In genomic region chr18:24359787-24360186, GRCh38 we compare ENCODE assay signal across 8 cellular contexts. TPM values are rescaled to one million over a fixed set of nuclear protein-coding genes. Genes with fewer than 3 reads are reported as not detected.
DNase-seq lines count a peak whose midpoint lies in the region; ATAC-seq and TF ChIP-seq lines count a peak whose summit lies in the region.
"Not testable (repeated sequence)": the region's sequence is repeated elsewhere in the genome, so short reads cannot be mapped to it uniquely, and the experiment has no call there.

No MANE protein-coding gene starts in this region.

- H3K9me3 Mint-ChIP-seq in activated CD8-positive, alpha-beta memory T cell treated with anti-CD3 and anti-CD28 coated beads, Interleukin-2, amount 10 ng/mL, durations not matched to agents 7 days and 5 days (ENCODE audit: low read depth); mesothelial cell of epicardium: not testable (repeated sequence)

- not testable (repeated sequence) for H3K4me1 ChIP-seq in thyroid gland

- DNase-seq in DMS79 treated with DMSO at 0.1 percent for 48 hours (lab: John Stamatoyannopoulos, UW) (peak; percentile 27), Kasumi-1 (lab: John Stamatoyannopoulos, UW) (peak; percentile 71 to 84), NOMO-1 treated with DMSO at 0.1 percent for 48 hours (lab: John Stamatoyannopoulos, UW; ENCODE audit: unreplicated experiment) (peak; percentile 79), fibroblast of gingiva (ENCODE audit: low read depth) (peak; percentile 47), thyroid gland (peak; percentile 17 to 28)
- DNase-seq in activated CD8-positive, alpha-beta memory T cell treated with anti-CD3 and anti-CD28 coated beads, Interleukin-2, amount 10 ng/mL, durations not matched to agents 7 days and 5 days = peak; percentile 42
- DNase-seq in mesothelial cell of epicardium (ENCODE audit: low spot score in 2 of 2, unreplicated experiment in 2 of 2) = not testable (repeated sequence)

- H3K27ac ChIP-seq in thyroid gland = not testable (repeated sequence)

- H3K4me1 Mint-ChIP-seq in activated CD8-positive, alpha-beta memory T cell treated with anti-CD3 and anti-CD28 coated beads, Interleukin-2, amount 10 ng/mL, durations not matched to agents 7 days and 5 days = not testable (repeated sequence)
- peaks cover 14% of the 10 kb centered on the region for H3K4me1 Mint-ChIP-seq in mesothelial cell of epicardium

- H3K36me3 Mint-ChIP-seq in activated CD8-positive, alpha-beta memory T cell treated with anti-CD3 and anti-CD28 coated beads, Interleukin-2, amount 10 ng/mL, durations not matched to agents 7 days and 5 days; mesothelial cell of epicardium: not testable (repeated sequence)

- peak; percentile 65 for ATAC-seq in GM21528 (IDR thresholded peaks at IDR 0.05; ENCODE audit: low FRiP score, unreplicated experiment)
- ATAC-seq in activated CD8-positive, alpha-beta memory T cell treated with anti-CD3 and anti-CD28 coated beads, Interleukin-2, amount 10 ng/mL, durations not matched to agents 7 days and 5 days = peak; percentile 39

- not testable (repeated sequence) for H3K9me3 ChIP-seq in thyroid gland

- H3K4me3 ChIP-seq in thyroid gland (replicated peaks in 1 of 3) = not testable (repeated sequence)

- TF ChIP-seq CTCF in mesothelial cell of epicardium (IDR thresholded peaks at IDR 0.05; ENCODE audit: unreplicated experiment) = peak; percentile 73
- TF ChIP-seq CTCF in thyroid gland (IDR thresholded peaks at IDR 0.05) = peak in 5 of 6 experiments; percentile 26 to 70 (median 65)

- CTCF ChIA-PET in activated CD8-positive, alpha-beta memory T cell treated with anti-CD3 and anti-CD28 coated beads, Interleukin-2, amount 10 ng/mL, durations not matched to agents 7 days and 5 days (lab: Charles Lee) = interaction anchor here (0.7 to 5.3 kb wide), 15 partner anchors 9 to 1537 kb away, joined by 3 to 99 read pairs (median 5); no protein-coding TSS in a partner anchor

- H3K27me3 ChIP-seq in thyroid gland = not testable (repeated sequence)

- intact Hi-C loops in thyroid gland (cut with DNase I) = loop anchor here (5.0 to 10.0 kb wide), 3 partner anchors 65 to 375 kb away; partner anchors contain the start of gene IMPACT

- H3K36me3 ChIP-seq in thyroid gland = not testable (repeated sequence)

- TF ChIP-seq POLR2A in thyroid gland (IDR thresholded peaks at IDR 0.05) = not testable (repeated sequence)

- not testable (repeated sequence) for H3K4me3 Mint-ChIP-seq in activated CD8-positive, alpha-beta memory T cell treated with anti-CD3 and anti-CD28 coated beads, Interleukin-2, amount 10 ng/mL, durations not matched to agents 7 days and 5 days
- H3K4me3 Mint-ChIP-seq in mesothelial cell of epicardium = peak overlapping the region; percentile 43

- not testable (repeated sequence) for H3K27ac Mint-ChIP-seq in activated CD8-positive, alpha-beta memory T cell treated with anti-CD3 and anti-CD28 coated beads, Interleukin-2, amount 10 ng/mL, durations not matched to agents 7 days and 5 days
- peak overlapping the region; percentile 72 for H3K27ac Mint-ChIP-seq in mesothelial cell of epicardium

- 11 to 13% methylated on average over 7 of the region's 7 CpGs for WGBS in thyroid gland, 2 donors

- not testable (repeated sequence) for H3K27me3 Mint-ChIP-seq in activated CD8-positive, alpha-beta memory T cell treated with anti-CD3 and anti-CD28 coated beads, Interleukin-2, amount 10 ng/mL, durations not matched to agents 7 days and 5 days; mesothelial cell of epicardium (ENCODE audit: low read depth)

RNA-seq across cellular contexts. Expression of gene OSBPL1A, which starts 37.8 kb away (rescaled TPM):
- under 1 TPM; 0.32 to 0.68 TPM for total RNA-seq in activated CD8-positive, alpha-beta memory T cell treated with anti-CD3 and anti-CD28 coated beads, Interleukin-2, amount 10 ng/mL, durations not matched to agents 7 days and 5 days
- total RNA-seq in mesothelial cell of epicardium (36.1 to 39.7 TPM (median 37.5 TPM) in 3 replicates), thyroid gland (10 to 100 TPM; 47.0 to 57.4 (median 48.2) TPM)

Comparison
In these comparisons a context has a peak if more than half of its experiments do, and no peak if none do; other contexts are left out.
1. RNA of gene OSBPL1A, which starts 37.8 kb away (total RNA-seq): 47.0 to 57.4 TPM in thyroid gland and 36.1 to 39.7 TPM in mesothelial cell of epicardium; 0.32 to 0.68 TPM in activated CD8-positive, alpha-beta memory T cell treated with anti-CD3 and anti-CD28 coated beads, Interleukin-2, amount 10 ng/mL, durations not matched to agents 7 days and 5 days; every median in the first group is over 10 times any median in the second.